16 cellular contexts compared by ENCODE assay signal in the genomic region with DNA sequence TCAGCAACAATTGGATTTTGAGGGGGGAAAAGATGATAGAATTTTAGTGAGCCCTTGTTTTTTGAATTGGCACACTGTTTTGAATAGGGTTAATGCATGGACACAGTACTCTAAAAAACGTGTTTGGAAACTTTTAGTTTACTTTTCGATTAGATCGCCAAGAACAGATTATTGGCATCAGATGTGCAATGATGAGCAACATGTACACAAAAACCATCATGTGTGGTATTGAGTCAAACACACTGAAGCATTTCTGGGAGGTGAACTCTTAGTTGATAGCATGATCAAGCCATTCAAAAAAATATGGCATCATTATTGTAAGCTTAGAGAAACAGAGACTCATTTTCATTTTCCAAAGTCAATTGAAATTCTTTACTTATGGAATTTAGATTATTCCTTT.
"Had no signal": no experiment of that assay in that cellular context is flagged by ENCODE, and none has a peak within 500 bp of the region (broad histone marks: within the 10 kb centered on the region; RNA-seq: fewer than 3 reads in every experiment).

No MANE protein-coding gene starts in this region.

- H3K27me3 ChIP-seq: Peyer's patch, SJCRH30 had no signal

- H3K4me3 ChIP-seq: PC-9, Peyer's patch, SJCRH30 had no signal

- H2AFZ ChIP-seq: PC-9 had no signal

- H3K4me2 ChIP-seq: PC-9 had no signal

- DNase-seq: KBM-7; MV-4-11; NCI-H1048; NCI-H1105; NCI-H1417 treated with DMSO at 0.1 percent for 48 hours; NCI-H146; NCI-H1930; NCI-H2081 treated with DMSO at 0.1 percent for 48 hours; NCI-H2227 treated with DMSO at 0.1 percent for 48 hours; NCI-H510A; NCI-H774; NK-92 treated with Interleukin-12 subunit alpha and Interleukin-12 subunit beta, amount 100 ng/mL, for 24 hours; PC-9; Peyer's patch; SHP77 treated with DMSO at 0.1 percent for 48 hours; SJCRH30 had no signal

- H3K9me3 ChIP-seq: Peyer's patch, SJCRH30 had no signal

- H3K36me3 ChIP-seq: Peyer's patch, SJCRH30 had no signal

- H3K27ac ChIP-seq: PC-9, Peyer's patch, SJCRH30 had no signal

- H3K4me1 ChIP-seq: Peyer's patch, SJCRH30 had no signal
